Comparison of ENCODE assay signal across 10 cellular contexts in the genomic region with DNA sequence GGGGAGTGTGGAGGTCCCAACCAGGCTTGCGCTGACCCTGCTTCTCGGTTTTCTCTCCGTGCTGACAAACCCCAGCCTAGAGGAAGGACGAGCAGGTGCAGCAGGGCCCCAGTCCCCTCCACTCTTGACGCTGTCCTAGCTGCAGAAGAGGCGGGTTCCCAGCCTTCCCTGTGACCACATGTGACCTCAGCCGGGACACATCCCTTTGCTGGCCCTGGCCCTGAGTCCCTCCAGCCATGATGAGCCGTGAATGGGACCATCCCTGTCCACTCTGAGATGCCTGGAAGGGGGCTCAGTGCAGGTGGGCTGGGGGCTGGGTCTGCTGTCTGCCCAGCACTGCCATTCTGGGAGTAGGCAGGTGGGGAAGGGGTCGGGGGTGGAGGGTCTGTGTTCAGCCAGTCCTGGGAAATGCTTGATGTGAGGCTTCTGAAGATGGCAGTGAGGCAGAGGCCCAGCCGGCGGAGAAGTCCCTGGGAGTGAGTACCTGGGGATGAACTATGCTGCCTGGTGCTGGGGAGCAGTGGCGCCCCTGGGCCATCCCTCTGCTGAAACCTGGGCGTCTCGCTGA. TPM values are rescaled to one million over a fixed set of nuclear protein-coding genes. Genes with fewer than 3 reads are reported as not detected.
A peak's percentile ranks its signal among the peaks of the same experiment; 100 is the strongest.
DNase-seq lines count a peak whose midpoint lies in the region; ATAC-seq, FAIRE-seq and TF ChIP-seq lines count a peak whose summit lies in the region.
"Had no signal": no experiment of that assay in that cellular context is flagged by ENCODE, and none has a peak within 500 bp of the region (broad histone marks: within the 10 kb centered on the region; RNA-seq: fewer than 3 reads in every experiment).

No MANE protein-coding gene starts in this region.

- H3K4me1 Mint-ChIP-seq in activated T-helper 2 cell treated with anti-CD3 and anti-CD28 coated beads, Interferon-gamma antibody, Interleukin-2, Interleukin-4, amounts not matched to agents 10 μg/mL and 5 μg/mL and 100 μg/mL, durations not matched to agents 14 hours and 24 hours and 36 hours (ENCODE audit: low read depth): peaks cover 31% of the 10 kb centered on the region

- no peaks in the 10 kb centered on the region for H3K9me3 Mint-ChIP-seq in activated T-helper 2 cell treated with anti-CD3 and anti-CD28 coated beads, Interferon-gamma antibody, Interleukin-2, Interleukin-4, amounts not matched to agents 10 μg/mL and 5 μg/mL and 100 μg/mL, durations not matched to agents 14 hours and 24 hours and 36 hours
- H3K9me3 Mint-ChIP-seq: naive B cell had no signal

- peak overlapping the region; percentile 15 for H2AFZ ChIP-seq in keratinocyte (ENCODE audit: control insufficient read depth, low read length)

- no peaks in the 10 kb centered on the region for H4K20me1 ChIP-seq in keratinocyte (ENCODE audit: control insufficient read depth, extremely low read depth, insufficient read depth, low read length)

- peak overlapping the region; percentile 89 to 92 for H3K27ac ChIP-seq in right atrium auricular region
- H3K27ac ChIP-seq in keratinocyte (ENCODE audit: control insufficient read depth, insufficient read depth, low read length): no peak overlapping the region
- peak overlapping the region; percentile 80 for H3K27ac ChIP-seq in upper lobe of right lung

- H3K4me3 ChIP-seq in right atrium auricular region: peak overlapping the region in 1 of 2 donors; percentile 73
- H3K4me3 ChIP-seq in keratinocyte (ENCODE audit: control insufficient read depth in 2 of 3, extremely low read depth in 1 of 3, insufficient read depth in 2 of 3, low read depth in 1 of 3, low read length in 3 of 3): peak overlapping the region in 1 of 3 experiments; percentile 77
- no peak overlapping the region for H3K4me3 ChIP-seq in upper lobe of right lung

- H3K9ac ChIP-seq in keratinocyte (ENCODE audit: control insufficient read depth, extremely low read depth, insufficient read depth, low read length): no peak overlapping the region

- H3K4me1 ChIP-seq in right atrium auricular region (peaks cover 0 to 80% of the 10 kb centered on the region in 2 donors), keratinocyte (ENCODE audit: control insufficient read depth, extremely low read depth, insufficient read depth, low read length) (peaks cover 36% of the 10 kb centered on the region), upper lobe of right lung (peaks cover 54% of the 10 kb centered on the region)

- H3K36me3 ChIP-seq in right atrium auricular region (no peaks in the 10 kb centered on the region), keratinocyte (ENCODE audit: control insufficient read depth in 2 of 2, extremely low read depth in 1 of 2, insufficient read depth in 2 of 2, low read length in 2 of 2) (no peaks in the 10 kb centered on the region), upper lobe of right lung (no peaks in the 10 kb centered on the region)

- dilution Hi-C loops in keratinocyte (cut with MboI; ENCODE audit: extremely low pct_ligation_motif_present, low sequenced_read_pairs): no loop called here

- peak overlapping the region; percentile 71 for H3K4me3 Mint-ChIP-seq in activated T-helper 2 cell treated with anti-CD3 and anti-CD28 coated beads, Interferon-gamma antibody, Interleukin-2, Interleukin-4, amounts not matched to agents 10 μg/mL and 5 μg/mL and 100 μg/mL, durations not matched to agents 14 hours and 24 hours and 36 hours (ENCODE audit: low read depth)

- no peak for FAIRE-seq in keratinocyte (lab: Jason Lieb, UNC)

- no peak overlapping the region for H3K27ac Mint-ChIP-seq in activated T-helper 2 cell treated with anti-CD3 and anti-CD28 coated beads, Interferon-gamma antibody, Interleukin-2, Interleukin-4, amounts not matched to agents 10 μg/mL and 5 μg/mL and 100 μg/mL, durations not matched to agents 14 hours and 24 hours and 36 hours

- ATAC-seq in left cardiac atrium: no peak
- no peak for ATAC-seq in upper lobe of right lung

- no peaks in the 10 kb centered on the region for H3K79me2 ChIP-seq in keratinocyte (ENCODE audit: control insufficient read depth, insufficient read depth, low read length)

- H3K27me3 Mint-ChIP-seq in activated T-helper 2 cell treated with anti-CD3 and anti-CD28 coated beads, Interferon-gamma antibody, Interleukin-2, Interleukin-4, amounts not matched to agents 10 μg/mL and 5 μg/mL and 100 μg/mL, durations not matched to agents 14 hours and 24 hours and 36 hours (ENCODE audit: low read depth): peaks cover 26% of the 10 kb centered on the region

- intact Hi-C loops in left cardiac atrium (cut with DNase I) (no loop called here), upper lobe of right lung (cut with DNase I) (no loop called here)
- intact Hi-C loops in activated T-helper 2 cell treated with anti-CD3 and anti-CD28 coated beads, Interferon-gamma antibody, Interleukin-2, Interleukin-4, amounts not matched to agents 10 μg/mL and 5 μg/mL and 100 μg/mL, durations not matched to agents 14 hours and 24 hours and 36 hours (cut with micrococcal nuclease): loop anchor here (10.0 kb wide), 1 partner anchor 86 kb away; no protein-coding TSS in a partner anchor

- H3K9me3 ChIP-seq in right atrium auricular region (no peaks in the 10 kb centered on the region), keratinocyte (ENCODE audit: control insufficient read depth, low read depth, low read length) (no peaks in the 10 kb centered on the region), upper lobe of right lung (no peaks in the 10 kb centered on the region)

- peak overlapping the region; percentile 96 for H3K4me2 ChIP-seq in keratinocyte (ENCODE audit: control insufficient read depth, extremely low read depth, insufficient read depth, low read depth, low read length)

- DNase-seq in right atrium auricular region (ENCODE audit: low spot score) (no peak), left cardiac atrium (no peak), keratinocyte (ENCODE audit: low read depth, low spot score) (no peak), upper lobe of right lung (no peak), NCI-H2029 (lab: John Stamatoyannopoulos, UW) (no peak)
- no peak for DNase-seq in activated T-helper 2 cell treated with anti-CD3 and anti-CD28 coated beads, Interferon-gamma antibody, Interleukin-2, Interleukin-4, amounts not matched to agents 10 μg/mL and 5 μg/mL and 100 μg/mL, durations not matched to agents 14 hours and 24 hours and 36 hours (ENCODE audit: low spot score)
- DNase-seq in activated naive CD4-positive, alpha-beta T cell treated with Interleukin-2 at 50 U/mL for 16 hours: no peak
- DNase-seq in activated CD4-positive, alpha-beta T cell treated with anti-CD3 and anti-CD28 coated beads, Interleukin-2, amount 50 U/mL, for 4 hours: no peak
- DNase-seq: naive B cell, NCI-H748 treated with DMSO at 0.1 percent for 48 hours had no signal

- TF ChIP-seq CTCF in right atrium auricular region (IDR thresholded peaks at IDR 0.05) (no peak), keratinocyte (optimal IDR thresholded peaks at IDR 0.05 in 1 of 3, IDR thresholded peaks at IDR 0.05 in 1 of 3, conservative IDR thresholded peaks at IDR 0.05 in 1 of 3; ENCODE audit: extremely low read depth in 1 of 3, insufficient read depth in 2 of 3, low read length in 3 of 3) (no peak), upper lobe of right lung (IDR thresholded peaks at IDR 0.05) (no peak)

- H3K9me1 ChIP-seq in keratinocyte (ENCODE audit: control insufficient read depth, extremely low read depth, insufficient read depth, low read length): no peaks in the 10 kb centered on the region

- peaks cover 2% of the 10 kb centered on the region for H3K36me3 Mint-ChIP-seq in activated T-helper 2 cell treated with anti-CD3 and anti-CD28 coated beads, Interferon-gamma antibody, Interleukin-2, Interleukin-4, amounts not matched to agents 10 μg/mL and 5 μg/mL and 100 μg/mL, durations not matched to agents 14 hours and 24 hours and 36 hours (ENCODE audit: low read depth)
- H3K36me3 Mint-ChIP-seq: naive B cell had no signal

- peaks cover 0 to 14% of the 10 kb centered on the region in 2 donors for H3K27me3 ChIP-seq in right atrium auricular region
- H3K27me3 ChIP-seq in keratinocyte (ENCODE audit: control insufficient read depth, extremely low read depth, insufficient read depth, low read length): peaks cover 5% of the 10 kb centered on the region
- H3K27me3 ChIP-seq in upper lobe of right lung: peaks cover 37% of the 10 kb centered on the region

RNA-seq across cellular contexts. Expression of gene TUBB3, which starts 1.9 kb away (rescaled TPM):
- total RNA-seq in right atrium auricular region: 1 to 10 TPM; 2.2 to 6.4 TPM
- 1 to 10 TPM; 3.9 to 8.8 TPM for total RNA-seq in left cardiac atrium
- total RNA-seq in activated T-helper 2 cell treated with anti-CD3 and anti-CD28 coated beads, Interferon-gamma antibody, Interleukin-2, Interleukin-4, amounts not matched to agents 10 μg/mL and 5 μg/mL and 100 μg/mL, durations not matched to agents 14 hours and 24 hours and 36 hours: 2.9 and 3.7 TPM in 2 replicates
- 29.2 to 54.2 TPM (median 34.0 TPM) in 3 replicates for polyA plus RNA-seq in keratinocyte
- 12.0 TPM for polyA plus RNA-seq in keratinocyte (2011; ENCODE audit: low read depth)
- polyA plus RNA-seq in keratinocyte (2011; cell fraction: cytosol; rRNA removed): 43.9 and 88.8 TPM in 2 replicates
- 53.8 and 69.2 TPM in 2 replicates for polyA plus RNA-seq in keratinocyte (2011; cell fraction: nucleus; rRNA removed)
- 28.0 and 84.9 TPM in 2 replicates for polyA plus RNA-seq in keratinocyte (2012; ENCODE audit: low replicate concordance)
- 41.8 to 174 TPM (median 49.2 TPM) in 3 replicates for polyA minus RNA-seq in keratinocyte
- 125 TPM for polyA minus RNA-seq in keratinocyte (2011; cell fraction: cytosol; rRNA and poly(A)+ RNA removed)
- 61.3 and 72.0 TPM in 2 replicates for polyA minus RNA-seq in keratinocyte (2011; cell fraction: nucleus; rRNA and poly(A)+ RNA removed)
- 1.5 TPM for total RNA-seq in upper lobe of right lung

RNA-seq across cellular contexts. Expression of gene MC1R, which starts 2.6 kb away (rescaled TPM):
- total RNA-seq in right atrium auricular region: 1 to 10 TPM in 1 of 2 donors, under 1 TPM in 1; 0.63 to 1.8 TPM
- 1 to 10 TPM; 1.9 to 2.3 TPM for total RNA-seq in left cardiac atrium
- total RNA-seq in activated T-helper 2 cell treated with anti-CD3 and anti-CD28 coated beads, Interferon-gamma antibody, Interleukin-2, Interleukin-4, amounts not matched to agents 10 μg/mL and 5 μg/mL and 100 μg/mL, durations not matched to agents 14 hours and 24 hours and 36 hours: 5.8 and 6.2 TPM in 2 replicates
- 1.1 to 1.9 TPM (median 1.1 TPM) in 3 replicates for polyA plus RNA-seq in keratinocyte
- 0.99 TPM for polyA plus RNA-seq in keratinocyte (2011; ENCODE audit: low read depth)
- polyA plus RNA-seq in keratinocyte (2011; cell fraction: cytosol; rRNA removed): 0.23 and 0.61 TPM in 2 replicates
- polyA plus RNA-seq in keratinocyte (2011; cell fraction: nucleus; rRNA removed): 8.9 TPM in 2 replicates
- polyA plus RNA-seq in keratinocyte (2012; ENCODE audit: low replicate concordance): 0.88 and 1.8 TPM in 2 replicates
- 1.2 to 3.1 TPM (median 2.1 TPM) in 3 replicates for polyA minus RNA-seq in keratinocyte
- 2.1 TPM for polyA minus RNA-seq in keratinocyte (2011; cell fraction: cytosol; rRNA and poly(A)+ RNA removed)
- 3.3 and 4.3 TPM in 2 replicates for polyA minus RNA-seq in keratinocyte (2011; cell fraction: nucleus; rRNA and poly(A)+ RNA removed)
- total RNA-seq in upper lobe of right lung: 3.6 TPM

RNA-seq across cellular contexts. Expression of gene DEF8, which starts 27.3 kb away (rescaled TPM):
- total RNA-seq in right atrium auricular region: 10 to 100 TPM; 50.1 to 69.8 TPM
- 10 to 100 TPM; 46.3 to 50.5 TPM for total RNA-seq in left cardiac atrium
- 31.5 and 42.3 TPM in 2 replicates for total RNA-seq in activated T-helper 2 cell treated with anti-CD3 and anti-CD28 coated beads, Interferon-gamma antibody, Interleukin-2, Interleukin-4, amounts not matched to agents 10 μg/mL and 5 μg/mL and 100 μg/mL, durations not matched to agents 14 hours and 24 hours and 36 hours
- polyA plus RNA-seq in keratinocyte: 74.2 to 115 TPM (median 86.4 TPM) in 3 replicates
- polyA plus RNA-seq in keratinocyte (2011; ENCODE audit: low read depth): 57.3 TPM
- polyA plus RNA-seq in keratinocyte (2011; cell fraction: cytosol; rRNA removed): 58.4 and 103 TPM in 2 replicates
- polyA plus RNA-seq in keratinocyte (2011; cell fraction: nucleus; rRNA removed): 162 and 165 TPM in 2 replicates
- 47.8 and 84.1 TPM in 2 replicates for polyA plus RNA-seq in keratinocyte (2012; ENCODE audit: low replicate concordance)
- polyA minus RNA-seq in keratinocyte: 90.7 to 97.3 TPM (median 90.8 TPM) in 3 replicates
- polyA minus RNA-seq in keratinocyte (2011; cell fraction: cytosol; rRNA and poly(A)+ RNA removed): 69.4 TPM
- 46.8 and 54.3 TPM in 2 replicates for polyA minus RNA-seq in keratinocyte (2011; cell fraction: nucleus; rRNA and poly(A)+ RNA removed)
- total RNA-seq in upper lobe of right lung: 70.0 TPM

RNA-seq across cellular contexts. Expression of gene TCF25, which starts 47.8 kb away (rescaled TPM):
- total RNA-seq in right atrium auricular region: 100 to 1,000 TPM in 1 of 2 donors, 10 to 100 TPM in 1; 91.8 to 108 TPM
- total RNA-seq in left cardiac atrium: 100 to 1,000 TPM in 1 of 2 donors, 10 to 100 TPM in 1; 85.7 to 131 TPM
- total RNA-seq in activated T-helper 2 cell treated with anti-CD3 and anti-CD28 coated beads, Interferon-gamma antibody, Interleukin-2, Interleukin-4, amounts not matched to agents 10 μg/mL and 5 μg/mL and 100 μg/mL, durations not matched to agents 14 hours and 24 hours and 36 hours: 211 and 213 TPM in 2 replicates
- 92.4 to 103 TPM (median 97.5 TPM) in 3 replicates for polyA plus RNA-seq in keratinocyte
- 222 TPM for polyA plus RNA-seq in keratinocyte (2011; ENCODE audit: low read depth)
- polyA plus RNA-seq in keratinocyte (2011; cell fraction: cytosol; rRNA removed): 51.5 and 85.9 TPM in 2 replicates
- polyA plus RNA-seq in keratinocyte (2011; cell fraction: nucleus; rRNA removed): 218 and 219 TPM in 2 replicates
- polyA plus RNA-seq in keratinocyte (2012; ENCODE audit: low replicate concordance): 109 and 116 TPM in 2 replicates
- 71.8 to 112 TPM (median 90.6 TPM) in 3 replicates for polyA minus RNA-seq in keratinocyte
- 68.1 TPM for polyA minus RNA-seq in keratinocyte (2011; cell fraction: cytosol; rRNA and poly(A)+ RNA removed)
- 51.9 and 53.5 TPM in 2 replicates for polyA minus RNA-seq in keratinocyte (2011; cell fraction: nucleus; rRNA and poly(A)+ RNA removed)
- total RNA-seq in upper lobe of right lung: 162 TPM
